Comparison of ENCODE assay signal across 8 cellular contexts in genomic region chr7:139341058-139341775, GRCh38.
DNase-seq lines count a peak whose midpoint lies in the region; ATAC-seq lines count a peak whose summit lies in the region.

TSS of gene FMC1 (plus strand) at chr7:139341337. CDS start at chr7:139341385, 48 bp downstream.

- ATAC-seq in GM19025 (IDR thresholded peaks at IDR 0.05; ENCODE audit: low read depth, unreplicated experiment) (peak; percentile 38), HG03280 (IDR thresholded peaks at IDR 0.05; ENCODE audit: unreplicated experiment) (peak; percentile 43)

- DNase-seq in Ammon's horn (ENCODE audit: low spot score) (peak; percentile 98), NCI-H345 (lab: John Stamatoyannopoulos, UW) (peak; percentile 93), cerebellar nuclear complex (lab: John Stamatoyannopoulos, UW) (peak; percentile 56 to 73), kidney glomerular epithelial cell (lab: John Stamatoyannopoulos, UW) (peak; percentile 72)
- DNase-seq in activated CD4-positive, CD25-positive, alpha-beta regulatory T cell treated with anti-CD3 and anti-CD28 coated beads, Interleukin-2, amount 50 U/mL, for 72 hours, result peak; percentile 81
- peak; percentile 76 to 79 for DNase-seq in stimulated activated CD4-positive, alpha-beta T cell treated with anti-CD3 and anti-CD28 coated beads, Interleukin-15, amount 100 ng/mL, for 48 hours (ENCODE audit: low read depth in 2 of 2)

Comparison
In these comparisons a context has a peak if more than half of its experiments do, and no peak if none do; other contexts are left out.
1. Peak in every context shown above with its lines: DNase-seq and ATAC-seq.